ENCODE assay signal across 28 cellular contexts in genomic region chrX:23954396-23954795, GRCh38. TPM values are rescaled to one million over a fixed set of nuclear protein-coding genes. Genes with fewer than 3 reads are reported as not detected.
A peak's percentile ranks its signal among the peaks of the same experiment; 100 is the strongest.
DNase-seq lines count a peak whose midpoint lies in the region; ATAC-seq and TF ChIP-seq lines count a peak whose summit lies in the region.
"Had no signal": no experiment of that assay in that cellular context is flagged by ENCODE, and none has a peak within 500 bp of the region (broad histone marks: within the 10 kb centered on the region; RNA-seq: fewer than 3 reads in every experiment).

No MANE protein-coding gene starts in this region.

- no peaks in the 10 kb centered on the region for H3K9me3 ChIP-seq in CD4-positive, alpha-beta memory T cell (ENCODE audit: control insufficient read depth in 1 of 2, low read length in 2 of 2)
- H3K9me3 ChIP-seq: A549, esophagus muscularis mucosa, gastroesophageal sphincter, pancreas, right lobe of liver, SJSA1, suprapubic skin, uterus had no signal

- H3K9me3 Mint-ChIP-seq in activated CD4-positive, alpha-beta T cell treated with anti-CD3 and anti-CD28 coated beads, Interleukin-2, amount 10 ng/mL, durations not matched to agents 7 days and 5 days = no peaks in the 10 kb centered on the region
- H3K9me3 Mint-ChIP-seq in GM23338 (no peaks in the 10 kb centered on the region), natural killer cell (no peaks in the 10 kb centered on the region)
- H3K9me3 Mint-ChIP-seq in activated T-helper 17 cell treated with anti-CD3 and anti-CD28 coated beads, Interleukin-2, amount 50 U/mL, for 72 hours = no peaks in the 10 kb centered on the region
- H3K9me3 Mint-ChIP-seq in CD4-positive, alpha-beta memory T cell = no peaks in the 10 kb centered on the region
- H3K9me3 Mint-ChIP-seq: H9; stimulated activated effector memory CD8-positive, alpha-beta T cell treated with anti-CD3 and anti-CD28 coated beads, Interleukin-12 subunit alpha, Interleukin-12 subunit beta, amount 100 ng/mL, for 72 hours had no signal

- no peaks in the 10 kb centered on the region for H3K36me3 ChIP-seq in GM23338 (ENCODE audit: insufficient read depth)
- H3K36me3 ChIP-seq in CD4-positive, alpha-beta memory T cell (ENCODE audit: insufficient read depth, low read length) = no peaks in the 10 kb centered on the region
- H3K36me3 ChIP-seq: esophagus muscularis mucosa, gastroesophageal sphincter, pancreas, right lobe of liver, SJSA1, suprapubic skin, uterus had no signal

- H4K20me1 ChIP-seq in GM23338 (replicated peaks; ENCODE audit: insufficient read depth) = no peaks in the 10 kb centered on the region

- CTCF ChIA-PET in activated CD4-positive, alpha-beta T cell treated with anti-CD3 and anti-CD28 coated beads, Interleukin-2, amount 10 ng/mL, durations not matched to agents 7 days and 5 days (lab: Charles Lee) = interaction anchor here (0.6 to 2.7 kb wide), 2 partner anchors 20 to 100 kb away, joined by 3 to 11 read pairs; partner anchors contain the start of gene EIF2S3
- CTCF ChIA-PET in CD4-positive, alpha-beta memory T cell (lab: Charles Lee; ENCODE audit: partially characterized antibody) = interaction anchor here (1.1 to 2.1 kb wide), 4 partner anchors 14 to 100 kb away, joined by 3 to 9 read pairs (median 4); partner anchors contain the start of gene EIF2S3

- H3K4me1 Mint-ChIP-seq in activated CD4-positive, alpha-beta T cell treated with anti-CD3 and anti-CD28 coated beads, Interleukin-2, amount 10 ng/mL, durations not matched to agents 7 days and 5 days = peaks cover 21% of the 10 kb centered on the region
- H3K4me1 Mint-ChIP-seq in GM23338 = peaks cover 23% of the 10 kb centered on the region
- no peaks in the 10 kb centered on the region for H3K4me1 Mint-ChIP-seq in activated T-helper 17 cell treated with anti-CD3 and anti-CD28 coated beads, Interleukin-2, amount 50 U/mL, for 72 hours
- H3K4me1 Mint-ChIP-seq in natural killer cell = peaks cover 14 to 16% of the 10 kb centered on the region in 2 donors
- H3K4me1 Mint-ChIP-seq in CD4-positive, alpha-beta memory T cell = peaks cover 3 to 40% (median 10%) of the 10 kb centered on the region in 4 donors

- ATAC-seq in GM23338 (no peak), natural killer cell (no peak)
- ATAC-seq in activated T-helper 17 cell treated with anti-CD3 and anti-CD28 coated beads, Interleukin-2, amount 50 U/mL, for 72 hours (replicated peaks) = no peak
- ATAC-seq: gastroesophageal sphincter; pancreas; right lobe of liver; stimulated activated effector memory CD8-positive, alpha-beta T cell treated with anti-CD3 and anti-CD28 coated beads, Interleukin-12 subunit alpha, Interleukin-12 subunit beta, amount 100 ng/mL, for 72 hours had no signal

- POLR2A ChIA-PET in activated CD4-positive, alpha-beta T cell treated with anti-CD3 and anti-CD28 coated beads, Interleukin-2, amount 10 ng/mL, durations not matched to agents 7 days and 5 days (lab: Charles Lee) = no interaction called here
- POLR2A ChIA-PET in CD4-positive, alpha-beta memory T cell (lab: Charles Lee; ENCODE audit: partially characterized antibody) = interaction anchor here (1.4 to 2.5 kb wide), 2 partner anchors 46 to 71 kb away, joined by 3 to 13 read pairs; partner anchors contain the start of gene CXorf58

- H3K27me3 ChIP-seq in GM23338 (ENCODE audit: insufficient read depth) = no peaks in the 10 kb centered on the region
- no peaks in the 10 kb centered on the region for H3K27me3 ChIP-seq in CD4-positive, alpha-beta memory T cell (ENCODE audit: insufficient read depth, low read length)
- H3K27me3 ChIP-seq: esophagus muscularis mucosa, gastroesophageal sphincter, right lobe of liver, SJSA1, suprapubic skin had no signal

- TF ChIP-seq CTCF in GM23338 (conservative IDR thresholded peaks at IDR 0.05; ENCODE audit: low read depth in 2 of 2) (no peak), natural killer cell (IDR thresholded peaks at IDR 0.05) (no peak)

- H3K79me2 ChIP-seq in GM23338 (replicated peaks; ENCODE audit: insufficient read depth) = no peaks in the 10 kb centered on the region

- no peaks in the 10 kb centered on the region for H3K9me2 ChIP-seq in GM23338 (ENCODE audit: insufficient read depth)

- H3K4me3 ChIP-seq in GM23338 = no peak overlapping the region
- no peak overlapping the region for H3K4me3 ChIP-seq in CD4-positive, alpha-beta memory T cell (ENCODE audit: low read length in 2 of 2)
- H3K4me3 ChIP-seq: A549, esophagus muscularis mucosa, gastroesophageal sphincter, pancreas, right lobe of liver, SJSA1, suprapubic skin, uterus had no signal

- no peaks in the 10 kb centered on the region for H3K36me3 Mint-ChIP-seq in activated CD4-positive, alpha-beta T cell treated with anti-CD3 and anti-CD28 coated beads, Interleukin-2, amount 10 ng/mL, durations not matched to agents 7 days and 5 days (ENCODE audit: low read depth)
- H3K36me3 Mint-ChIP-seq in GM23338 (ENCODE audit: low read depth) = no peaks in the 10 kb centered on the region; the same call in 2 of the 3 replicates
- no peaks in the 10 kb centered on the region for H3K36me3 Mint-ChIP-seq in activated T-helper 17 cell treated with anti-CD3 and anti-CD28 coated beads, Interleukin-2, amount 50 U/mL, for 72 hours (ENCODE audit: low read depth)
- H3K36me3 Mint-ChIP-seq in natural killer cell = no peaks in the 10 kb centered on the region
- no peaks in the 10 kb centered on the region for H3K36me3 Mint-ChIP-seq in CD4-positive, alpha-beta memory T cell
- H3K36me3 Mint-ChIP-seq: naive B cell; stimulated activated effector memory CD8-positive, alpha-beta T cell treated with anti-CD3 and anti-CD28 coated beads, Interleukin-12 subunit alpha, Interleukin-12 subunit beta, amount 100 ng/mL, for 72 hours had no signal

- no peak overlapping the region for H3K4me3 Mint-ChIP-seq in activated CD4-positive, alpha-beta T cell treated with anti-CD3 and anti-CD28 coated beads, Interleukin-2, amount 10 ng/mL, durations not matched to agents 7 days and 5 days
- H3K4me3 Mint-ChIP-seq in GM23338 = no peak overlapping the region
- peak overlapping the region; percentile 75 for H3K4me3 Mint-ChIP-seq in activated T-helper 17 cell treated with anti-CD3 and anti-CD28 coated beads, Interleukin-2, amount 50 U/mL, for 72 hours
- no peak overlapping the region for H3K4me3 Mint-ChIP-seq in natural killer cell
- H3K4me3 Mint-ChIP-seq in CD4-positive, alpha-beta memory T cell = peak overlapping the region in 2 of 8 donors; percentile 10 to 25
- H3K4me3 Mint-ChIP-seq: H9 had no signal

- H3K27ac Mint-ChIP-seq in activated CD4-positive, alpha-beta T cell treated with anti-CD3 and anti-CD28 coated beads, Interleukin-2, amount 10 ng/mL, durations not matched to agents 7 days and 5 days = peak overlapping the region; percentile 94
- H3K27ac Mint-ChIP-seq in GM23338 (peak overlapping the region; percentile 48; the same call in 1 of the 2 replicates), natural killer cell (peak overlapping the region; percentile 36 to 91)
- no peak overlapping the region for H3K27ac Mint-ChIP-seq in activated T-helper 17 cell treated with anti-CD3 and anti-CD28 coated beads, Interleukin-2, amount 50 U/mL, for 72 hours
- H3K27ac Mint-ChIP-seq in CD4-positive, alpha-beta memory T cell = peak overlapping the region in 3 of 7 donors; percentile 29 to 93 (median 91)
- H3K27ac Mint-ChIP-seq: H9 had no signal

- no peak overlapping the region for H3K27ac ChIP-seq in GM23338 (ENCODE audit: low read depth)
- H3K27ac ChIP-seq in CD4-positive, alpha-beta memory T cell (ENCODE audit: low read depth, low read length) = no peak overlapping the region
- H3K27ac ChIP-seq: A549, esophagus muscularis mucosa, gastroesophageal sphincter, pancreas, right lobe of liver, SJSA1, suprapubic skin, uterus had no signal

- no peak overlapping the region for H3K4me2 ChIP-seq in GM23338
- H3K4me2 ChIP-seq: A549 had no signal

- H2AFZ ChIP-seq in GM23338 = no peak overlapping the region

- intact Hi-C loops in natural killer cell (cut with micrococcal nuclease) = loop anchor here (5.0 kb wide), 1 partner anchor 172 kb away; the partner anchor contains the start of gene SAT1
- intact Hi-C loops in CD4-positive, alpha-beta memory T cell (cut with micrococcal nuclease) = no loop called here

- no peak for DNase-seq in activated CD4-positive, alpha-beta T cell treated with anti-CD3 and anti-CD28 coated beads, Interleukin-2, amount 10 ng/mL, durations not matched to agents 7 days and 5 days
- DNase-seq in activated CD4-positive, alpha-beta T cell treated with anti-CD3 and anti-CD28 coated beads, Interleukin-2, amount 50 U/mL, for 4 hours = no peak
- DNase-seq in GM23338 (ENCODE audit: low spot score) = peak; percentile 1
- DNase-seq in natural killer cell = no peak
- DNase-seq in AG20443 (ENCODE audit: low spot score) = no peak
- DNase-seq in epidermal melanocyte (ENCODE audit: insufficient read length, low spot score) = no peak
- DNase-seq in CD4-positive, alpha-beta memory T cell = no peak
- DNase-seq: C1 segment of cervical spinal cord; DMS153; effector memory CD4-positive, alpha-beta T cell; H9; mammary epithelial cell; naive B cell; NCI-H2107; NCI-H510A; NK-92 treated with Interleukin-12 subunit alpha and Interleukin-12 subunit beta, amount 100 ng/mL, for 24 hours; pancreas; right lobe of liver; T-helper 9 cell; uterus had no signal

- no peaks in the 10 kb centered on the region for H3F3A ChIP-seq in GM23338 (replicated peaks; ENCODE audit: low read depth)

- H3K4me1 ChIP-seq in GM23338 (ENCODE audit: insufficient read depth) = peaks cover 10% of the 10 kb centered on the region
- peaks cover 20% of the 10 kb centered on the region for H3K4me1 ChIP-seq in CD4-positive, alpha-beta memory T cell (ENCODE audit: insufficient read depth, low read length)
- H3K4me1 ChIP-seq: esophagus muscularis mucosa, gastroesophageal sphincter, pancreas, right lobe of liver, SJSA1, suprapubic skin, uterus had no signal

- no peaks in the 10 kb centered on the region for H3K27me3 Mint-ChIP-seq in activated CD4-positive, alpha-beta T cell treated with anti-CD3 and anti-CD28 coated beads, Interleukin-2, amount 10 ng/mL, durations not matched to agents 7 days and 5 days
- H3K27me3 Mint-ChIP-seq in GM23338 (ENCODE audit: insufficient read depth, low read depth, poor library complexity) = no peaks in the 10 kb centered on the region
- H3K27me3 Mint-ChIP-seq in activated T-helper 17 cell treated with anti-CD3 and anti-CD28 coated beads, Interleukin-2, amount 50 U/mL, for 72 hours = no peaks in the 10 kb centered on the region
- H3K27me3 Mint-ChIP-seq in natural killer cell (ENCODE audit: low read depth in 2 of 2) = no peaks in the 10 kb centered on the region
- no peaks in the 10 kb centered on the region for H3K27me3 Mint-ChIP-seq in CD4-positive, alpha-beta memory T cell
- H3K27me3 Mint-ChIP-seq: naive B cell had no signal

RNA-seq across cellular contexts. Expression of gene CXorf58, which starts 46.6 kb away (rescaled TPM):
- total RNA-seq in activated CD4-positive, alpha-beta T cell treated with anti-CD3 and anti-CD28 coated beads, Interleukin-2, amount 10 ng/mL, durations not matched to agents 7 days and 5 days = not detected
- 0.56 TPM in 1 of 2 replicates, not detected in the other for total RNA-seq in GM23338 (2014; rRNA removed; shearing (Covaris generic))
- not detected in 2 replicates for polyA plus RNA-seq in GM23338 (2016; fragmentation: Nextera tagmentation; extraction: Ambion mirVana)
- total RNA-seq in activated T-helper 17 cell treated with anti-CD3 and anti-CD28 coated beads, Interleukin-2, amount 50 U/mL, for 72 hours = under 1 TPM in 1 of 2 donors, not detected in 1; 0.58 TPM
- total RNA-seq in natural killer cell = not detected
- total RNA-seq in CD4-positive, alpha-beta memory T cell = not detected
- polyA plus RNA-seq in CD4-positive, alpha-beta memory T cell = under 1 TPM in 1 of 2 donors, not detected in 1; 0.14 TPM
- total RNA-seq: H9, kidney epithelial cell, right lobe of liver, SJSA1, suprapubic skin had no signal

RNA-seq across cellular contexts. Expression of gene APOO, which starts 46.7 kb away (rescaled TPM):
- total RNA-seq in activated CD4-positive, alpha-beta T cell treated with anti-CD3 and anti-CD28 coated beads, Interleukin-2, amount 10 ng/mL, durations not matched to agents 7 days and 5 days = 10 to 100 TPM; 26.6 to 28.5 TPM
- 31.0 and 32.8 TPM in 2 replicates for total RNA-seq in GM23338 (2014; rRNA removed; shearing (Covaris generic))
- 72.4 and 77.6 TPM in 2 replicates for polyA plus RNA-seq in GM23338 (2016; fragmentation: Nextera tagmentation; extraction: Ambion mirVana)
- 10 to 100 TPM; 15.3 to 25.4 TPM for total RNA-seq in activated T-helper 17 cell treated with anti-CD3 and anti-CD28 coated beads, Interleukin-2, amount 50 U/mL, for 72 hours
- 10 to 100 TPM in 1 of 3 donors, 1 to 10 TPM in 2; 8.8 to 13.0 (median 10.0) TPM for total RNA-seq in natural killer cell
- total RNA-seq in CD4-positive, alpha-beta memory T cell = 1 to 10 TPM; 5.1 to 7.9 TPM
- polyA plus RNA-seq in CD4-positive, alpha-beta memory T cell = 10 to 100 TPM; 18.4 to 18.9 TPM
